ENCODE assay signal across 1 cellular context in the genomic region with DNA sequence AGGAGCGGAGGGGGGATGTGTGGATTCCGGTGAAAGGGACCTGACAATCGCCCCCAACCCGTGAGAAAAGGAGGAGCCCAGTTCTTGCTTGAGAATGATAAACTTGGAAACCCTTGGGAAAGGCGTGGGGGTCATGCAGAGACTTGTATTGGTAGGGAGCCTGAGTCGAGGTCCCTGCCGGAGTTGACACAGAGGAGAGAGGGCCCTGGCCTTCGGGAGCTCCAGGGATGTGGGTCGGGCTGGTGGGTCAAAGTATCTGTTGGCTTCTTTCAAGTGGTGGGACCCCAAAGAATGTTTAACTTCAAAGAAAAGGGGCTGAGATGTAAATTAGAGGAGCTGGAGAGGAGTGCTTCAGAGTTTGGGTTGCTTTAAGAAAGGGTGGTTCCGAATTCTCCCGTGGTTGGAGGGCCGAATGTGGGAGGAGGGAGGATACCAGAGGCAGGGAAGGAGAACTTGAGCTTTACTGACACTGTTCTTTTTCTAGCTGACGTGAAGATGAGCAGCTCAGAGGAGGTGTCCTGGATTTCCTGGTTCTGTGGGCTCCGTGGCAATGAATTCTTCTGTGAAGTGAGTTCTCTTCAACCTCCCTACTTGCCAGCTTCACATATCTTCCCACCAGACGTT.
TF ChIP-seq lines count a peak whose summit lies in the region.

No MANE protein-coding gene starts in this region.

TF ChIP-seq in K562, 482 proteins besides CTCF, POLR2A, EP300 and RAD21 (continued from another document):
- TF ChIP-seq, protein P1, sequence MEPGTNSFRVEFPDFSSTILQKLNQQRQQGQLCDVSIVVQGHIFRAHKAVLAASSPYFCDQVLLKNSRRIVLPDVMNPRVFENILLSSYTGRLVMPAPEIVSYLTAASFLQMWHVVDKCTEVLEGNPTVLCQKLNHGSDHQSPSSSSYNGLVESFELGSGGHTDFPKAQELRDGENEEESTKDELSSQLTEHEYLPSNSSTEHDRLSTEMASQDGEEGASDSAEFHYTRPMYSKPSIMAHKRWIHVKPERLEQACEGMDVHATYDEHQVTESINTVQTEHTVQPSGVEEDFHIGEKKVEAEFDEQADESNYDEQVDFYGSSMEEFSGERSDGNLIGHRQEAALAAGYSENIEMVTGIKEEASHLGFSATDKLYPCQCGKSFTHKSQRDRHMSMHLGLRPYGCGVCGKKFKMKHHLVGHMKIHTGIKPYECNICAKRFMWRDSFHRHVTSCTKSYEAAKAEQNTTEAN (CRISPR knock-in tag; IDR thresholded peaks at IDR 0.05), result no peak
- TF ChIP-seq ARID1B (IDR thresholded peaks at IDR 0.05), result no peak
- TF ChIP-seq, protein P2, sequence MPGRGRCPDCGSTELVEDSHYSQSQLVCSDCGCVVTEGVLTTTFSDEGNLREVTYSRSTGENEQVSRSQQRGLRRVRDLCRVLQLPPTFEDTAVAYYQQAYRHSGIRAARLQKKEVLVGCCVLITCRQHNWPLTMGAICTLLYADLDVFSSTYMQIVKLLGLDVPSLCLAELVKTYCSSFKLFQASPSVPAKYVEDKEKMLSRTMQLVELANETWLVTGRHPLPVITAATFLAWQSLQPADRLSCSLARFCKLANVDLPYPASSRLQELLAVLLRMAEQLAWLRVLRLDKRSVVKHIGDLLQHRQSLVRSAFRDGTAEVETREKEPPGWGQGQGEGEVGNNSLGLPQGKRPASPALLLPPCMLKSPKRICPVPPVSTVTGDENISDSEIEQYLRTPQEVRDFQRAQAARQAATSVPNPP (IDR thresholded peaks at IDR 0.05; ENCODE audit: borderline replicate concordance, insufficient read depth, insufficient read length), result no peak
- TF ChIP-seq RBM22 (IDR thresholded peaks at IDR 0.05; ENCODE audit: low read depth, low read length, poor library complexity, severe bottlenecking), result no peak
- peak; percentile 26; the same call in 1 of the 2 replicates for TF ChIP-seq ZEB2 (IDR thresholded peaks at IDR 0.05)
- no peak for TF ChIP-seq ZNF232 (CRISPR knock-in tag; IDR thresholded peaks at IDR 0.05)
- TF ChIP-seq PTRF (tag; IDR thresholded peaks at IDR 0.05), result no peak
- no peak for TF ChIP-seq SUPT5H (IDR thresholded peaks at IDR 0.05)
- TF ChIP-seq, protein P3, sequence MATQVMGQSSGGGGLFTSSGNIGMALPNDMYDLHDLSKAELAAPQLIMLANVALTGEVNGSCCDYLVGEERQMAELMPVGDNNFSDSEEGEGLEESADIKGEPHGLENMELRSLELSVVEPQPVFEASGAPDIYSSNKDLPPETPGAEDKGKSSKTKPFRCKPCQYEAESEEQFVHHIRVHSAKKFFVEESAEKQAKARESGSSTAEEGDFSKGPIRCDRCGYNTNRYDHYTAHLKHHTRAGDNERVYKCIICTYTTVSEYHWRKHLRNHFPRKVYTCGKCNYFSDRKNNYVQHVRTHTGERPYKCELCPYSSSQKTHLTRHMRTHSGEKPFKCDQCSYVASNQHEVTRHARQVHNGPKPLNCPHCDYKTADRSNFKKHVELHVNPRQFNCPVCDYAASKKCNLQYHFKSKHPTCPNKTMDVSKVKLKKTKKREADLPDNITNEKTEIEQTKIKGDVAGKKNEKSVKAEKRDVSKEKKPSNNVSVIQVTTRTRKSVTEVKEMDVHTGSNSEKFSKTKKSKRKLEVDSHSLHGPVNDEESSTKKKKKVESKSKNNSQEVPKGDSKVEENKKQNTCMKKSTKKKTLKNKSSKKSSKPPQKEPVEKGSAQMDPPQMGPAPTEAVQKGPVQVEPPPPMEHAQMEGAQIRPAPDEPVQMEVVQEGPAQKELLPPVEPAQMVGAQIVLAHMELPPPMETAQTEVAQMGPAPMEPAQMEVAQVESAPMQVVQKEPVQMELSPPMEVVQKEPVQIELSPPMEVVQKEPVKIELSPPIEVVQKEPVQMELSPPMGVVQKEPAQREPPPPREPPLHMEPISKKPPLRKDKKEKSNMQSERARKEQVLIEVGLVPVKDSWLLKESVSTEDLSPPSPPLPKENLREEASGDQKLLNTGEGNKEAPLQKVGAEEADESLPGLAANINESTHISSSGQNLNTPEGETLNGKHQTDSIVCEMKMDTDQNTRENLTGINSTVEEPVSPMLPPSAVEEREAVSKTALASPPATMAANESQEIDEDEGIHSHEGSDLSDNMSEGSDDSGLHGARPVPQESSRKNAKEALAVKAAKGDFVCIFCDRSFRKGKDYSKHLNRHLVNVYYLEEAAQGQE (CRISPR knock-in tag; IDR thresholded peaks at IDR 0.05; ENCODE audit: low read depth), result no peak
- peak; percentile 35; the same call in 1 of the 2 replicates for TF ChIP-seq MIER1 (IDR thresholded peaks at IDR 0.05; ENCODE audit: low read depth)
- no peak for TF ChIP-seq HINFP (tag; conservative IDR thresholded peaks at IDR 0.05; ENCODE audit: low read depth)
- TF ChIP-seq ZNF280A (IDR thresholded peaks at IDR 0.05; ENCODE audit: low read depth, partially characterized antibody), result peak; percentile 35
- 0 out of 4 replicates have a peak, but pooled peaks of 1 of the 2 experiments have one; percentile 56 for TF ChIP-seq SRF (CRISPR knock-in tag; IDR thresholded peaks at IDR 0.05)
- TF ChIP-seq DIDO1 (tag; IDR thresholded peaks at IDR 0.05; ENCODE audit: low read depth), result no peak
- TF ChIP-seq CHD1 (IDR thresholded peaks at IDR 0.05; ENCODE audit: low read length), result peak; percentile 73
- TF ChIP-seq DPF2 (IDR thresholded peaks at IDR 0.05), result peak; percentile 38; the same call in 1 of the 2 replicates
- TF ChIP-seq ZNF12 (CRISPR knock-in tag; IDR thresholded peaks at IDR 0.05), result peak; percentile 36; the same call in 1 of the 2 replicates
- TF ChIP-seq TBL1XR1 (IDR thresholded peaks at IDR 0.05; ENCODE audit: low read length in 2 of 2), result 0 out of 4 replicates have a peak, but pooled peaks of 1 of the 2 experiments have one; percentile 7
- 0 out of 2 replicates have a peak, but pooled peaks have one; percentile 8 for TF ChIP-seq KAT7 (CRISPR knock-in tag; IDR thresholded peaks at IDR 0.05; ENCODE audit: borderline replicate concordance)
- 0 out of 2 replicates have a peak, but pooled peaks have one; percentile 32 for TF ChIP-seq HDAC2 (IDR thresholded peaks at IDR 0.05)
- 0 out of 2 replicates have a peak, but pooled peaks have one; percentile 48 for TF ChIP-seq MXI1 (IDR thresholded peaks at IDR 0.05; ENCODE audit: low read depth, low read length)
- TF ChIP-seq HDAC1 (IDR thresholded peaks at IDR 0.05), result peak in 1 of 2 experiments; percentile 77; a peak in 2 of 4 replicates
- TF ChIP-seq TFAP4 (CRISPR knock-in tag; IDR thresholded peaks at IDR 0.05; ENCODE audit: borderline replicate concordance), result no peak
- TF ChIP-seq ZNF778 (CRISPR knock-in tag; IDR thresholded peaks at IDR 0.05), result no peak
- no peak for TF ChIP-seq DDX20 (tag; IDR thresholded peaks at IDR 0.05; ENCODE audit: low read depth)
- no peak for TF ChIP-seq PBX2 (CRISPR knock-in tag; IDR thresholded peaks at IDR 0.05; ENCODE audit: low read depth)
- TF ChIP-seq PBX2 (tag; conservative IDR thresholded peaks at IDR 0.05; ENCODE audit: low read depth), result no peak
- TF ChIP-seq SIN3A (IDR thresholded peaks at IDR 0.05; ENCODE audit: borderline replicate concordance in 2 of 2, control insufficient read depth in 1 of 2, low read depth in 2 of 2, low read length in 2 of 2), result peak; percentile 29 to 59; a peak in 3 of 4 replicates
- no peak for TF ChIP-seq ELF1 (tag; IDR thresholded peaks at IDR 0.05)
- no peak for TF ChIP-seq SPI1 (IDR thresholded peaks at IDR 0.05; ENCODE audit: borderline replicate concordance, low read depth, low read length)
- TF ChIP-seq CBFA2T3 (IDR thresholded peaks at IDR 0.05), result no peak
- peak; percentile 51; the same call in 1 of the 2 replicates for TF ChIP-seq HMG20B (CRISPR knock-in tag; IDR thresholded peaks at IDR 0.05)
- TF ChIP-seq GABPB2 (CRISPR knock-in tag; conservative IDR thresholded peaks at IDR 0.05), result 0 out of 2 replicates have a peak, but pooled peaks have one; percentile 78
- no peak for TF ChIP-seq SMAD2 (IDR thresholded peaks at IDR 0.05; ENCODE audit: low read depth, low read length)
- TF ChIP-seq, protein P4, sequence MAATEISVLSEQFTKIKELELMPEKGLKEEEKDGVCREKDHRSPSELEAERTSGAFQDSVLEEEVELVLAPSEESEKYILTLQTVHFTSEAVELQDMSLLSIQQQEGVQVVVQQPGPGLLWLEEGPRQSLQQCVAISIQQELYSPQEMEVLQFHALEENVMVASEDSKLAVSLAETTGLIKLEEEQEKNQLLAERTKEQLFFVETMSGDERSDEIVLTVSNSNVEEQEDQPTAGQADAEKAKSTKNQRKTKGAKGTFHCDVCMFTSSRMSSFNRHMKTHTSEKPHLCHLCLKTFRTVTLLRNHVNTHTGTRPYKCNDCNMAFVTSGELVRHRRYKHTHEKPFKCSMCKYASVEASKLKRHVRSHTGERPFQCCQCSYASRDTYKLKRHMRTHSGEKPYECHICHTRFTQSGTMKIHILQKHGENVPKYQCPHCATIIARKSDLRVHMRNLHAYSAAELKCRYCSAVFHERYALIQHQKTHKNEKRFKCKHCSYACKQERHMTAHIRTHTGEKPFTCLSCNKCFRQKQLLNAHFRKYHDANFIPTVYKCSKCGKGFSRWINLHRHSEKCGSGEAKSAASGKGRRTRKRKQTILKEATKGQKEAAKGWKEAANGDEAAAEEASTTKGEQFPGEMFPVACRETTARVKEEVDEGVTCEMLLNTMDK (IDR thresholded peaks at IDR 0.05; ENCODE audit: borderline replicate concordance, insufficient read depth, low read depth, low read length, poor library complexity, severe bottlenecking), result no peak
- TF ChIP-seq, protein P5, sequence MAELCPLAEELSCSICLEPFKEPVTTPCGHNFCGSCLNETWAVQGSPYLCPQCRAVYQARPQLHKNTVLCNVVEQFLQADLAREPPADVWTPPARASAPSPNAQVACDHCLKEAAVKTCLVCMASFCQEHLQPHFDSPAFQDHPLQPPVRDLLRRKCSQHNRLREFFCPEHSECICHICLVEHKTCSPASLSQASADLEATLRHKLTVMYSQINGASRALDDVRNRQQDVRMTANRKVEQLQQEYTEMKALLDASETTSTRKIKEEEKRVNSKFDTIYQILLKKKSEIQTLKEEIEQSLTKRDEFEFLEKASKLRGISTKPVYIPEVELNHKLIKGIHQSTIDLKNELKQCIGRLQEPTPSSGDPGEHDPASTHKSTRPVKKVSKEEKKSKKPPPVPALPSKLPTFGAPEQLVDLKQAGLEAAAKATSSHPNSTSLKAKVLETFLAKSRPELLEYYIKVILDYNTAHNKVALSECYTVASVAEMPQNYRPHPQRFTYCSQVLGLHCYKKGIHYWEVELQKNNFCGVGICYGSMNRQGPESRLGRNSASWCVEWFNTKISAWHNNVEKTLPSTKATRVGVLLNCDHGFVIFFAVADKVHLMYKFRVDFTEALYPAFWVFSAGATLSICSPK (IDR thresholded peaks at IDR 0.05; ENCODE audit: borderline replicate concordance), result 0 out of 2 replicates have a peak, but pooled peaks have one; percentile 67
- no peak for TF ChIP-seq SMARCA5 (IDR thresholded peaks at IDR 0.05)
- TF ChIP-seq MYC (IDR thresholded peaks at IDR 0.05; ENCODE audit: low read depth, low read length), result no peak
- peak; percentile 83; the same call in 1 of the 2 replicates for TF ChIP-seq MYC (CRISPR knock-in tag; IDR thresholded peaks at IDR 0.05; ENCODE audit: borderline replicate concordance, low read depth)
- no peak for TF ChIP-seq HMG20A (CRISPR knock-in tag; conservative IDR thresholded peaks at IDR 0.05)
- no peak for TF ChIP-seq SMAD4 (CRISPR knock-in tag; conservative IDR thresholded peaks at IDR 0.05)
- 0 out of 2 replicates have a peak, but pooled peaks have one; percentile 53 for TF ChIP-seq XRCC5 (IDR thresholded peaks at IDR 0.05; ENCODE audit: low read depth, low read length)
- TF ChIP-seq FOS (IDR thresholded peaks at IDR 0.05; ENCODE audit: extremely low read depth, insufficient read length), result no peak
- no peak for TF ChIP-seq NELFE (IDR thresholded peaks at IDR 0.05; ENCODE audit: insufficient read depth, insufficient read length)
- TF ChIP-seq ZNF79 (CRISPR knock-in tag; IDR thresholded peaks at IDR 0.05; ENCODE audit: low read depth), result no peak
